11 cellular contexts compared by ENCODE assay signal in the genomic region with DNA sequence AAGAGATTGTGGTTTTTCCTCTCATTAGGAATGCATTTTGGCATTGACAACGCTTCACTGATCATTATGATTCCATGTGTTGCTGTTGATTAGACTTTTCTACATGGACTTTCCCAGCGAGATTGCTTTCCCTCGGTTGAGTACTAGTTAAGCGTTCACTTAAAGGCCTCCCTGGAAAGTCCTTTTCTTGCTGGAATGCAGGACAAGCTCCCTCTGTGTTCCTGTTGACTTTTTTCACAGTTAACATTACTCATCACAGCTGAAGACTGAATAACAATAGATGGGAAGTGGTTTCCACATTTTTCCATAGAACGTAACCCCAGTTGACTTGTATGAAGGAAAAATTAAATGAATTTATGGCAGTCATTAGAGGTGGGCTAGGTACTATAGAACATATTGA. TPM values are rescaled to one million over a fixed set of nuclear protein-coding genes. Genes with fewer than 3 reads are reported as not detected.
A peak's percentile ranks its signal among the peaks of the same experiment; 100 is the strongest.
DNase-seq lines count a peak whose midpoint lies in the region; ATAC-seq and TF ChIP-seq lines count a peak whose summit lies in the region.
"Had no signal": no experiment of that assay in that cellular context is flagged by ENCODE, and none has a peak within 500 bp of the region (broad histone marks: within the 10 kb centered on the region; RNA-seq: fewer than 3 reads in every experiment).

No MANE protein-coding gene starts in this region.

- TF ChIP-seq CTCF in right atrium auricular region (IDR thresholded peaks at IDR 0.05), result no peak
- TF ChIP-seq CTCF in MCF 10A (IDR thresholded peaks at IDR 0.05; ENCODE audit: unreplicated experiment), result no peak

- peak overlapping the region; percentile 31 to 99 for H3K27ac ChIP-seq in right atrium auricular region
- H3K27ac ChIP-seq in right cardiac atrium (ENCODE audit: low read length), result no peak overlapping the region
- H3K27ac ChIP-seq: ovary had no signal

- peak overlapping the region; percentile 90 for H3K27ac Mint-ChIP-seq in MCF 10A (ENCODE audit: low read depth, unreplicated experiment)

- intact Hi-C loops in right cardiac atrium (cut with DNase I) (loop anchor here (10.0 kb wide), 5 partner anchors 53 to 257 kb away; no protein-coding TSS in a partner anchor), MCF 10A (cut with micrococcal nuclease) (no loop called here)

- no peaks in the 10 kb centered on the region for H3K27me3 ChIP-seq in right atrium auricular region
- H3K27me3 ChIP-seq in right cardiac atrium (ENCODE audit: control insufficient read depth, insufficient read depth), result no peaks in the 10 kb centered on the region
- H3K27me3 ChIP-seq: ovary had no signal

- H3K4me3 Mint-ChIP-seq in MCF 10A (ENCODE audit: unreplicated experiment), result peak overlapping the region; percentile 47

- no peaks in the 10 kb centered on the region for H3K9me3 Mint-ChIP-seq in MCF 10A (ENCODE audit: unreplicated experiment)

- H3K4me1 Mint-ChIP-seq in MCF 10A (ENCODE audit: insufficient read depth, unreplicated experiment), result peaks cover 33% of the 10 kb centered on the region

- peaks cover 20% of the 10 kb centered on the region for H3K36me3 Mint-ChIP-seq in MCF 10A (ENCODE audit: insufficient read depth, unreplicated experiment)

- no peaks in the 10 kb centered on the region for H3K9me3 ChIP-seq in right atrium auricular region
- H3K9me3 ChIP-seq in right cardiac atrium (ENCODE audit: control insufficient read depth, low read length), result no peaks in the 10 kb centered on the region
- H3K9me3 ChIP-seq: ovary had no signal

- ATAC-seq in right cardiac atrium (no peak), GM18873 (IDR thresholded peaks at IDR 0.05; ENCODE audit: low FRiP score, unreplicated experiment) (no peak), HG03175 (IDR thresholded peaks at IDR 0.05; ENCODE audit: unreplicated experiment) (no peak), HG03139 (IDR thresholded peaks at IDR 0.05; ENCODE audit: unreplicated experiment) (no peak)

- CTCF ChIA-PET in MCF 10A (lab: Yijun Ruan, JAX), result interaction anchor here (0.5 to 2.6 kb wide), 4 partner anchors 11 to 269 kb away, joined by 3 to 13 read pairs (median 4); no protein-coding TSS in a partner anchor

- no TSS peak for BruUV-seq in MCF 10A (replicated peaks; lab: Mats Ljungman, UMichigan)

- peaks cover 0 to 26% of the 10 kb centered on the region in 2 donors for H3K4me1 ChIP-seq in right atrium auricular region
- no peaks in the 10 kb centered on the region for H3K4me1 ChIP-seq in right cardiac atrium (ENCODE audit: control insufficient read depth, insufficient read depth, low read length)

- no peaks in the 10 kb centered on the region for H3K27me3 Mint-ChIP-seq in MCF 10A (ENCODE audit: insufficient read depth, unreplicated experiment)

- POLR2A ChIA-PET in MCF 10A (lab: Yijun Ruan, JAX), result interaction anchor here (0.7 to 6.6 kb wide), 30 partner anchors 10 to 432 kb away, joined by 3 to 162 read pairs (median 4); a partner anchor contains a TSS

- WGBS in right cardiac atrium, result 60% methylated on average over 5 of the region's 5 CpGs

- DNase-seq in right atrium auricular region (ENCODE audit: low spot score), result no peak
- DNase-seq in right cardiac atrium, result no peak
- DNase-seq in MCF 10A (ENCODE audit: unreplicated experiment), result peak; percentile 81
- peak; percentile 91 for DNase-seq in iris pigment epithelial cell (ENCODE audit: low read depth)
- no peak for DNase-seq in pons (ENCODE audit: low spot score)
- DNase-seq: activated naive CD4-positive, alpha-beta T cell treated with Interleukin-2 at 50 U/mL for 16 hours; NCI-H2227 treated with DMSO at 0.1 percent for 48 hours; ovary had no signal

- H3K4me3 ChIP-seq in right atrium auricular region (no peak overlapping the region), right cardiac atrium (ENCODE audit: low read length) (no peak overlapping the region)
- H3K4me3 ChIP-seq: ovary had no signal

- H3K36me3 ChIP-seq in right atrium auricular region, result peaks cover 10% of the 10 kb centered on the region
- H3K36me3 ChIP-seq: ovary had no signal

RNA-seq across cellular contexts. Expression of a gene that starts 2.6 kb away (rescaled TPM):
- total RNA-seq in right atrium auricular region (100 to 1,000 TPM; 396 to 398 TPM), right cardiac atrium (100 to 1,000 TPM; 298 to 502 (median 380) TPM), MCF 10A (2022) (225 and 267 TPM in 2 replicates)
- polyA plus RNA-seq in right cardiac atrium, result 269 TPM

RNA-seq across cellular contexts. Expression of a gene that starts 22.7 kb away (rescaled TPM):
- total RNA-seq in right atrium auricular region (100 to 1,000 TPM; 180 to 278 TPM), right cardiac atrium (100 to 1,000 TPM; 179 to 233 (median 200) TPM), MCF 10A (2022) (155 and 171 TPM in 2 replicates)
- 136 TPM for polyA plus RNA-seq in right cardiac atrium

Comparison
In these comparisons a context has a peak if more than half of its experiments do, and no peak if none do; other contexts are left out.
1. DNase-seq: peak in MCF 10A (single experiment) and iris pigment epithelial cell (single experiment); none in right atrium auricular region (single experiment), right cardiac atrium (0 of 3) and pons (single experiment).